Comparison of ENCODE assay signal across 1 cellular context in the genomic region with DNA sequence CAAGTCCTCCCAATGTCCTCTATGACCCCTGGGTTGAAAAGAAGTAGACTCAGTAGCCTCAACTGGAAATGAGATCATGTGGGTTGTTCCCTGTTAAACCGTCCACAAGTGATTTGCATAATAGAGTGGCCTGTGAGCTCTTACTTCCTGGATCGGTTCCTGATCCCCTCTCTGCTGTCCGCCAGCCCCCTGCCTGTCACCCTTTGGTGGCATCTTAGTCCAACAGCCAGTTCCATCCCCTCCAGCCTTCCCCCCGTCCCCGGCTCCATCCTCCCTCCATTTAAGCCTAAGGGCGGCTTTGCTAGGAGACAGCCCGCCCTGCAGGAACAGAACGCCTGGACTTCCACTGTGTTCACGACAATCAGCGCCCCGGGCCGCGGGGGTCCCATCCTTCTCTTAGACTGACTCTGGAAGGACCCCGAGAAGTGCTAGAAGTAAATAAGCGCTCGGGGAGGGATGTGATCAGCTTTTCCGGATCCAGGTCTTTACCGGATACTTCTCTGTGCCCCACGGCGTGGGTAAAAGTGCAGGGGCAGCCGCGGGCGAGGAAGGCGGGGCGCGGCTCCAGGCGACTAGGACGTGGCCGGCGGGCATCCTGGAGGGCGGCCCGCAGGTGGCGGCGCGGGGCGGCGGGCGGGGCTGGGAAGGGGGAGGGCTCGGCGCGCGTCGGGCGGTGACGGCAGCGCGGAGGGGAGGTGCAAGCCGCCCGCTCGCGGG.
TF ChIP-seq lines count a peak whose summit lies in the region.

No MANE protein-coding gene starts in this region.

TF ChIP-seq in SK-N-SH, 30 proteins besides CTCF, POLR2A, EP300 and RAD21 (continued from another document):
- TF ChIP-seq, protein P1, sequence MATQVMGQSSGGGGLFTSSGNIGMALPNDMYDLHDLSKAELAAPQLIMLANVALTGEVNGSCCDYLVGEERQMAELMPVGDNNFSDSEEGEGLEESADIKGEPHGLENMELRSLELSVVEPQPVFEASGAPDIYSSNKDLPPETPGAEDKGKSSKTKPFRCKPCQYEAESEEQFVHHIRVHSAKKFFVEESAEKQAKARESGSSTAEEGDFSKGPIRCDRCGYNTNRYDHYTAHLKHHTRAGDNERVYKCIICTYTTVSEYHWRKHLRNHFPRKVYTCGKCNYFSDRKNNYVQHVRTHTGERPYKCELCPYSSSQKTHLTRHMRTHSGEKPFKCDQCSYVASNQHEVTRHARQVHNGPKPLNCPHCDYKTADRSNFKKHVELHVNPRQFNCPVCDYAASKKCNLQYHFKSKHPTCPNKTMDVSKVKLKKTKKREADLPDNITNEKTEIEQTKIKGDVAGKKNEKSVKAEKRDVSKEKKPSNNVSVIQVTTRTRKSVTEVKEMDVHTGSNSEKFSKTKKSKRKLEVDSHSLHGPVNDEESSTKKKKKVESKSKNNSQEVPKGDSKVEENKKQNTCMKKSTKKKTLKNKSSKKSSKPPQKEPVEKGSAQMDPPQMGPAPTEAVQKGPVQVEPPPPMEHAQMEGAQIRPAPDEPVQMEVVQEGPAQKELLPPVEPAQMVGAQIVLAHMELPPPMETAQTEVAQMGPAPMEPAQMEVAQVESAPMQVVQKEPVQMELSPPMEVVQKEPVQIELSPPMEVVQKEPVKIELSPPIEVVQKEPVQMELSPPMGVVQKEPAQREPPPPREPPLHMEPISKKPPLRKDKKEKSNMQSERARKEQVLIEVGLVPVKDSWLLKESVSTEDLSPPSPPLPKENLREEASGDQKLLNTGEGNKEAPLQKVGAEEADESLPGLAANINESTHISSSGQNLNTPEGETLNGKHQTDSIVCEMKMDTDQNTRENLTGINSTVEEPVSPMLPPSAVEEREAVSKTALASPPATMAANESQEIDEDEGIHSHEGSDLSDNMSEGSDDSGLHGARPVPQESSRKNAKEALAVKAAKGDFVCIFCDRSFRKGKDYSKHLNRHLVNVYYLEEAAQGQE (IDR thresholded peaks at IDR 0.05; ENCODE audit: low read depth, low read length) = peak; percentile 62; the same call in 1 of the 2 replicates
- TF ChIP-seq, protein P2, sequence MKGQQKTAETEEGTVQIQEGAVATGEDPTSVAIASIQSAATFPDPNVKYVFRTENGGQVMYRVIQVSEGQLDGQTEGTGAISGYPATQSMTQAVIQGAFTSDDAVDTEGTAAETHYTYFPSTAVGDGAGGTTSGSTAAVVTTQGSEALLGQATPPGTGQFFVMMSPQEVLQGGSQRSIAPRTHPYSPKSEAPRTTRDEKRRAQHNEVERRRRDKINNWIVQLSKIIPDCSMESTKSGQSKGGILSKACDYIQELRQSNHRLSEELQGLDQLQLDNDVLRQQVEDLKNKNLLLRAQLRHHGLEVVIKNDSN (IDR thresholded peaks at IDR 0.05; ENCODE audit: borderline replicate concordance, low read depth) = no peak
- TF ChIP-seq, protein P3, sequence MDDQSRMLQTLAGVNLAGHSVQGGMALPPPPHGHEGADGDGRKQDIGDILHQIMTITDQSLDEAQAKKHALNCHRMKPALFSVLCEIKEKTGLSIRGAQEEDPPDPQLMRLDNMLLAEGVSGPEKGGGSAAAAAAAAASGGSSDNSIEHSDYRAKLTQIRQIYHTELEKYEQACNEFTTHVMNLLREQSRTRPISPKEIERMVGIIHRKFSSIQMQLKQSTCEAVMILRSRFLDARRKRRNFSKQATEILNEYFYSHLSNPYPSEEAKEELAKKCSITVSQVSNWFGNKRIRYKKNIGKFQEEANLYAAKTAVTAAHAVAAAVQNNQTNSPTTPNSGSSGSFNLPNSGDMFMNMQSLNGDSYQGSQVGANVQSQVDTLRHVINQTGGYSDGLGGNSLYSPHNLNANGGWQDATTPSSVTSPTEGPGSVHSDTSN (IDR thresholded peaks at IDR 0.05) = 0 out of 2 replicates have a peak, but pooled peaks have one; percentile 4
- TF ChIP-seq JUND (IDR thresholded peaks at IDR 0.05) (no peak), ELF1 (IDR thresholded peaks at IDR 0.05) (no peak), NRF1 (IDR thresholded peaks at IDR 0.05; ENCODE audit: low read depth, low read length) (no peak), YY1 (IDR thresholded peaks at IDR 0.05; ENCODE audit: low read depth) (no peak), SMC3 (IDR thresholded peaks at IDR 0.05; ENCODE audit: low read depth, low read length) (no peak), SIN3A (IDR thresholded peaks at IDR 0.05; ENCODE audit: borderline replicate concordance, low read depth, low read length) (no peak), TEAD4 (IDR thresholded peaks at IDR 0.05; ENCODE audit: borderline replicate concordance, insufficient read depth) (no peak), FOSL2 (IDR thresholded peaks at IDR 0.05; ENCODE audit: borderline replicate concordance, low read depth) (no peak), EZH2phosphoT487 (IDR thresholded peaks at IDR 0.05; ENCODE audit: borderline replicate concordance, low read depth) (no peak), POLR2AphosphoS5 (IDR thresholded peaks at IDR 0.05; ENCODE audit: low read depth, low read length) (no peak)
TF ChIP-seq in SK-N-SH: peak in this region for 3.
